In genomic region chr22:28989912-28990311, GRCh38 we compare ENCODE assay signal across 31 cellular contexts.
DNase-seq lines count a peak whose midpoint lies in the region; ATAC-seq, FAIRE-seq and TF ChIP-seq lines count a peak whose summit lies in the region.
"Had no signal": no experiment of that assay in that cellular context is flagged by ENCODE, and none has a peak within 500 bp of the region (broad histone marks: within the 10 kb centered on the region; RNA-seq: fewer than 3 reads in every experiment).

No MANE protein-coding gene starts in this region.

- no peak for DNase-seq in WTC11 (ENCODE audit: low spot score)
- DNase-seq in omental fat pad (ENCODE audit: low spot score), result no peak
- no peak for DNase-seq in activated T-cell treated with anti-CD3 and anti-CD28 coated beads for 4 hours
- no peak for DNase-seq in kidney tubule cell (ENCODE audit: low spot score)
- DNase-seq: activated CD4-positive, alpha-beta memory T cell treated with anti-CD3 and anti-CD28 coated beads, Interleukin-2, amount 10 ng/mL, durations not matched to agents 7 days and 5 days; activated CD8-positive, alpha-beta memory T cell treated with anti-CD3 and anti-CD28 coated beads, Interleukin-2, amount 50 U/mL, for 4 hours; activated naive CD4-positive, alpha-beta T cell treated with anti-CD3 and anti-CD28 coated beads for 36 hours; DMS79 treated with DMSO at 0.1 percent for 48 hours; effector CD4-positive, alpha-beta T cell; GF-D8; left ventricle myocardium inferior; MM.1S; NCI-H1105 treated with DMSO at 0.1 percent for 48 hours; NCI-H187 treated with DMSO at 0.1 percent for 48 hours; NCI-H2171 treated with DMSO at 0.1 percent for 48 hours; NCI-H510A; psoas muscle; stimulated activated CD4-positive, alpha-beta T cell treated with anti-CD3 and anti-CD28 coated beads, Interleukin-4, amount 100 ng/mL, for 24 hours; trophoblast cell had no signal

- H3K27me3 Mint-ChIP-seq in WTC11 (ENCODE audit: low read depth), result no peaks in the 10 kb centered on the region

- TF ChIP-seq CTCF in WTC11 (IDR thresholded peaks at IDR 0.05) (no peak), omental fat pad (IDR thresholded peaks at IDR 0.05) (no peak)

- peaks cover 73% of the 10 kb centered on the region for H3K4me1 Mint-ChIP-seq in WTC11

- peak overlapping the region; percentile 30; the same call in 1 of the 2 replicates for H3K9ac ChIP-seq in ES-I3 (ENCODE audit: low read depth, low read length)
- H3K9ac ChIP-seq: KMS-11 had no signal

- 0 out of 2 replicates have a peak overlapping the region, but pooled peaks have one; percentile 11 for H3K4me3 Mint-ChIP-seq in WTC11
- H3K4me3 Mint-ChIP-seq: activated CD4-positive, alpha-beta memory T cell treated with anti-CD3 and anti-CD28 coated beads, Interleukin-2, amount 10 ng/mL, durations not matched to agents 7 days and 5 days; activated naive CD4-positive, alpha-beta T cell treated with anti-CD3 and anti-CD28 coated beads for 36 hours; activated T-helper 1 cell treated with anti-CD3 and anti-CD28 coated beads, Interleukin-12 subunit alpha, Interleukin-12 subunit beta, Interleukin-2, Interleukin-4 antibody, amounts not matched to agents 30 ng/mL and 10 ng/mL and 1 ng/mL, durations not matched to agents 14 hours and 24 hours and 36 hours had no signal

- POLR2A ChIA-PET in WTC11 (lab: Charles Lee), result interaction anchor here (0.6 to 0.9 kb wide), 3 partner anchors 8 to 26 kb away, joined by 3 to 4 read pairs (median 3); no protein-coding TSS in a partner anchor

- H3K9me3 Mint-ChIP-seq in WTC11, result peaks cover 13% of the 10 kb centered on the region

- H3K4me1 ChIP-seq in ES-I3 (ENCODE audit: insufficient read depth, low read length), result peaks cover 44% of the 10 kb centered on the region
- H3K4me1 ChIP-seq: left ventricle myocardium inferior had no signal

- peaks cover 10% of the 10 kb centered on the region for H3K36me3 ChIP-seq in ES-I3 (ENCODE audit: insufficient read depth, low read length)
- H3K36me3 ChIP-seq: neutrophil had no signal

- peak; percentile 51 for FAIRE-seq in endometrium (lab: Jason Lieb, UNC)
- FAIRE-seq: colon, HTR-8/SVneo, islet of Langerhans, TTC549 had no signal

- 0 out of 2 replicates have a peak, but pooled peaks cover 2% of the 10 kb centered on the region for H3K9me3 ChIP-seq in ES-I3 (ENCODE audit: control insufficient read depth, insufficient read depth, low read length)
- H3K9me3 ChIP-seq: neutrophil, psoas muscle had no signal

- CTCF ChIA-PET in WTC11 (lab: Charles Lee), result interaction anchor here (1.1 kb wide), 1 partner anchor 10 kb away, joined by 3 read pairs; no protein-coding TSS in a partner anchor

- H3K36me3 Mint-ChIP-seq in WTC11, result peaks cover 55% of the 10 kb centered on the region

- peak overlapping the region; percentile 98 for H3K27ac Mint-ChIP-seq in WTC11
- H3K27ac Mint-ChIP-seq: activated CD4-positive, alpha-beta memory T cell treated with anti-CD3 and anti-CD28 coated beads, Interleukin-2, amount 10 ng/mL, durations not matched to agents 7 days and 5 days; activated naive CD4-positive, alpha-beta T cell treated with anti-CD3 and anti-CD28 coated beads for 36 hours; activated T-helper 1 cell treated with anti-CD3 and anti-CD28 coated beads, Interleukin-12 subunit alpha, Interleukin-12 subunit beta, Interleukin-2, Interleukin-4 antibody, amounts not matched to agents 30 ng/mL and 10 ng/mL and 1 ng/mL, durations not matched to agents 14 hours and 24 hours and 36 hours had no signal

- ATAC-seq in WTC11 (no peak), omental fat pad (ENCODE audit: low FRiP score) (peak; percentile 31), SK-N-SH treated with all-trans-retinoic acid at 6 μM for 48 hours (no peak), GM18498 (IDR thresholded peaks at IDR 0.05; ENCODE audit: unreplicated experiment) (no peak)
- ATAC-seq: activated CD4-positive, CD25-positive, alpha-beta regulatory T cell treated with anti-CD3 and anti-CD28 coated beads, Interleukin-2, amount 50 U/mL, for 24 hours; psoas muscle had no signal

TF ChIP-seq in WTC11, 78 proteins besides CTCF, POLR2A, EP300 and RAD21 (continues in another document):
- TF ChIP-seq MYBL2 (CRISPR knock-in tag; IDR thresholded peaks at IDR 0.05) (no peak), ZNF263 (CRISPR knock-in tag; IDR thresholded peaks at IDR 0.05; ENCODE audit: low read depth) (no peak), GRHL2 (CRISPR knock-in tag; IDR thresholded peaks at IDR 0.05; ENCODE audit: insufficient replicate concordance, severe bottlenecking) (no peak), NR2C2 (CRISPR knock-in tag; IDR thresholded peaks at IDR 0.05) (no peak), TP53 (CRISPR knock-in tag; IDR thresholded peaks at IDR 0.05) (no peak), RELA (CRISPR knock-in tag; IDR thresholded peaks at IDR 0.05; ENCODE audit: borderline replicate concordance) (no peak), FOXK1 (CRISPR knock-in tag; IDR thresholded peaks at IDR 0.05) (no peak), ZNF396 (CRISPR knock-in tag; IDR thresholded peaks at IDR 0.05; ENCODE audit: borderline replicate concordance) (no peak), CBFB (CRISPR knock-in tag; IDR thresholded peaks at IDR 0.05; ENCODE audit: low read depth) (no peak)
- TF ChIP-seq, protein P1, sequence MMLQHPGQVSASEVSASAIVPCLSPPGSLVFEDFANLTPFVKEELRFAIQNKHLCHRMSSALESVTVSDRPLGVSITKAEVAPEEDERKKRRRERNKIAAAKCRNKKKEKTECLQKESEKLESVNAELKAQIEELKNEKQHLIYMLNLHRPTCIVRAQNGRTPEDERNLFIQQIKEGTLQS (CRISPR knock-in tag; conservative IDR thresholded peaks at IDR 0.05), result no peak
- TF ChIP-seq, protein P2, sequence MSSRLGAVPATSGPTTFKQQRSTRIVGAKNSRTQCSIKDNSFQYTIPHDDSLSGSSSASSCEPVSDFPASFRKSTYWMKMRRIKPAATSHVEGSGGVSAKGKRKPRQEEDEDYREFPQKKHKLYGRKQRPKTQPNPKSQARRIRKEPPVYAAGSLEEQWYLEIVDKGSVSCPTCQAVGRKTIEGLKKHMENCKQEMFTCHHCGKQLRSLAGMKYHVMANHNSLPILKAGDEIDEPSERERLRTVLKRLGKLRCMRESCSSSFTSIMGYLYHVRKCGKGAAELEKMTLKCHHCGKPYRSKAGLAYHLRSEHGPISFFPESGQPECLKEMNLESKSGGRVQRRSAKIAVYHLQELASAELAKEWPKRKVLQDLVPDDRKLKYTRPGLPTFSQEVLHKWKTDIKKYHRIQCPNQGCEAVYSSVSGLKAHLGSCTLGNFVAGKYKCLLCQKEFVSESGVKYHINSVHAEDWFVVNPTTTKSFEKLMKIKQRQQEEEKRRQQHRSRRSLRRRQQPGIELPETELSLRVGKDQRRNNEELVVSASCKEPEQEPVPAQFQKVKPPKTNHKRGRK (CRISPR knock-in tag; IDR thresholded peaks at IDR 0.05; ENCODE audit: borderline replicate concordance), result no peak

TF ChIP-seq in SK-N-SH treated with all-trans-retinoic acid at 6 μM for 48 hours, 23 proteins besides CTCF, POLR2A, EP300 and RAD21 (continues in another document):
- TF ChIP-seq ZC3H10 (CRISPR knock-in tag; IDR thresholded peaks at IDR 0.05) (no peak), PPARA (CRISPR knock-in tag; IDR thresholded peaks at IDR 0.05; ENCODE audit: borderline replicate concordance) (no peak), ZFP30 (CRISPR knock-in tag; IDR thresholded peaks at IDR 0.05) (no peak), ESRRG (CRISPR knock-in tag; IDR thresholded peaks at IDR 0.05) (no peak), RARB (CRISPR knock-in tag; IDR thresholded peaks at IDR 0.05) (no peak), CSRNP3 (CRISPR knock-in tag; IDR thresholded peaks at IDR 0.05) (no peak), TCF4 (CRISPR knock-in tag; IDR thresholded peaks at IDR 0.05; ENCODE audit: borderline replicate concordance) (no peak), SNAI2 (CRISPR knock-in tag; IDR thresholded peaks at IDR 0.05) (no peak), ZNF70 (CRISPR knock-in tag; IDR thresholded peaks at IDR 0.05) (no peak)
- TF ChIP-seq, protein P3, sequence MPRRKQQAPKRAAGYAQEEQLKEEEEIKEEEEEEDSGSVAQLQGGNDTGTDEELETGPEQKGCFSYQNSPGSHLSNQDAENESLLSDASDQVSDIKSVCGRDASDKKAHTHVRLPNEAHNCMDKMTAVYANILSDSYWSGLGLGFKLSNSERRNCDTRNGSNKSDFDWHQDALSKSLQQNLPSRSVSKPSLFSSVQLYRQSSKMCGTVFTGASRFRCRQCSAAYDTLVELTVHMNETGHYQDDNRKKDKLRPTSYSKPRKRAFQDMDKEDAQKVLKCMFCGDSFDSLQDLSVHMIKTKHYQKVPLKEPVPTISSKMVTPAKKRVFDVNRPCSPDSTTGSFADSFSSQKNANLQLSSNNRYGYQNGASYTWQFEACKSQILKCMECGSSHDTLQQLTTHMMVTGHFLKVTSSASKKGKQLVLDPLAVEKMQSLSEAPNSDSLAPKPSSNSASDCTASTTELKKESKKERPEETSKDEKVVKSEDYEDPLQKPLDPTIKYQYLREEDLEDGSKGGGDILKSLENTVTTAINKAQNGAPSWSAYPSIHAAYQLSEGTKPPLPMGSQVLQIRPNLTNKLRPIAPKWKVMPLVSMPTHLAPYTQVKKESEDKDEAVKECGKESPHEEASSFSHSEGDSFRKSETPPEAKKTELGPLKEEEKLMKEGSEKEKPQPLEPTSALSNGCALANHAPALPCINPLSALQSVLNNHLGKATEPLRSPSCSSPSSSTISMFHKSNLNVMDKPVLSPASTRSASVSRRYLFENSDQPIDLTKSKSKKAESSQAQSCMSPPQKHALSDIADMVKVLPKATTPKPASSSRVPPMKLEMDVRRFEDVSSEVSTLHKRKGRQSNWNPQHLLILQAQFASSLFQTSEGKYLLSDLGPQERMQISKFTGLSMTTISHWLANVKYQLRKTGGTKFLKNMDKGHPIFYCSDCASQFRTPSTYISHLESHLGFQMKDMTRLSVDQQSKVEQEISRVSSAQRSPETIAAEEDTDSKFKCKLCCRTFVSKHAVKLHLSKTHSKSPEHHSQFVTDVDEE (CRISPR knock-in tag; IDR thresholded peaks at IDR 0.05), result no peak
